27 cellular contexts compared by ENCODE assay signal in the genomic region with DNA sequence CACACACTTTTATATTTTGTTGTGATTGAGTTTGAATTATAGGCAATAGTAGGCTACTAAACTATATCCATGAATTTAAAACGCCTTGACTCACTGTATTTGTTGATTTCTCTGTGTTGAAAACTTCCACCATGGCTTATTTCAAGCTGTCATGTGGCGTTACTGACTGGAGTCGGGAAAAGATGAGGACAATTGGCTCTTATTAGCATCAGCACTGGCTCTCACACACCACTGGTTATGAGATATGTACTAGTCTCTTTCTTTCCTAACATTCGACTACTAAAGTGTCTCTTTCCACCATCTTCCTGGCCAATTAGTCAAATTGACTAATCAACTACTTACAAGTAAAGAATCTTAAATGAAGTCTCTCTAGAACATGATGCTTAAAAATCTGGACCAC. TPM values are rescaled to one million over a fixed set of nuclear protein-coding genes. Genes with fewer than 3 reads are reported as not detected.
"Had no signal": no experiment of that assay in that cellular context is flagged by ENCODE, and none has a peak within 500 bp of the region (broad histone marks: within the 10 kb centered on the region; RNA-seq: fewer than 3 reads in every experiment).

No MANE protein-coding gene starts in this region.

- DNase-seq: activated CD4-positive, alpha-beta T cell treated with anti-CD3 and anti-CD28 coated beads, Interleukin-2, amount 10 ng/mL, durations not matched to agents 24 days and 14 days; activated CD4-positive, alpha-beta T cell treated with anti-CD3 and anti-CD28 coated beads, Interleukin-2, amount 50 U/mL, for 4 hours; activated CD8-positive, alpha-beta T cell treated with anti-CD3 and anti-CD28 coated beads for 36 hours; activated gamma-delta T cell; activated naive CD4-positive, alpha-beta T cell treated with Interleukin-2 at 50 U/mL for 16 hours; activated naive CD8-positive, alpha-beta T cell treated with anti-CD3 and anti-CD28 coated beads, Interleukin-2, amount 10 ng/mL, durations not matched to agents 7 days and 5 days; activated T-cell treated with anti-CD3 and anti-CD28 coated beads, Interleukin-2, amount 50 U/mL, for 24 hours; amygdala; caudate nucleus; NCI-H1092 treated with DMSO at 0.1 percent for 48 hours; NCI-H1417 treated with DMSO at 0.1 percent for 48 hours; NCI-H1930; NCI-H2081 treated with DMSO at 0.1 percent for 48 hours; NCI-H510A; NCI-H526; NCI-H748 treated with DMSO at 0.1 percent for 48 hours; NK-92 treated with Interleukin-12 subunit alpha and Interleukin-12 subunit beta, amount 100 ng/mL, for 24 hours; PC-3; Peyer's patch; RPMI8226; SHP77 treated with DMSO at 0.1 percent for 48 hours had no signal

- H3K27me3 ChIP-seq: ascending aorta, Peyer's patch had no signal

- H3K4me1 ChIP-seq: ascending aorta had no signal

- H3K9me3 ChIP-seq: ascending aorta, Peyer's patch had no signal

- H3K4me3 ChIP-seq: ascending aorta, K562, Peyer's patch had no signal

- ATAC-seq: activated CD8-positive, alpha-beta T cell treated with anti-CD3 and anti-CD28 coated beads for 36 hours; K562; PC-3 had no signal

- FAIRE-seq: bronchial epithelial cell, K562, TTC549 had no signal

- H3K36me3 ChIP-seq: ascending aorta, Peyer's patch had no signal

- H3K27ac ChIP-seq: ascending aorta had no signal

RNA-seq across cellular contexts. Expression of a gene that starts 9.1 kb away (rescaled TPM):
- total RNA-seq: activated CD4-positive, alpha-beta T cell treated with anti-CD3 and anti-CD28 coated beads, Interleukin-2, amount 10 ng/mL, durations not matched to agents 24 days and 14 days; activated CD8-positive, alpha-beta memory T cell treated with anti-CD3 and anti-CD28 coated beads for 36 hours; activated T-helper 2 cell treated with anti-CD3 and anti-CD28 coated beads, Interferon-gamma antibody, Interleukin-2, Interleukin-4, amounts not matched to agents 10 μg/mL and 5 μg/mL and 100 μg/mL, durations not matched to agents 14 hours and 24 hours and 36 hours had no signal
